In genomic region chr20:62644802-62645496, GRCh38 we compare ENCODE assay signal across 12 cellular contexts. TPM values are rescaled to one million over a fixed set of nuclear protein-coding genes. Genes with fewer than 3 reads are reported as not detected.
A peak's percentile ranks its signal among the peaks of the same experiment; 100 is the strongest.
DNase-seq lines count a peak whose midpoint lies in the region; ATAC-seq and TF ChIP-seq lines count a peak whose summit lies in the region.
"Had no signal": no experiment of that assay in that cellular context is flagged by ENCODE, and none has a peak within 500 bp of the region (broad histone marks: within the 10 kb centered on the region; RNA-seq: fewer than 3 reads in every experiment).

No MANE protein-coding gene starts in this region.

- no peaks in the 10 kb centered on the region for H3K27me3 ChIP-seq in PC-9 (ENCODE audit: insufficient read depth, low read depth)
- H3K27me3 ChIP-seq in GM23338 (ENCODE audit: insufficient read depth): peaks cover 30% of the 10 kb centered on the region
- peaks cover 9% of the 10 kb centered on the region for H3K27me3 ChIP-seq in thyroid gland

- ATAC-seq in stimulated activated naive CD8-positive, alpha-beta T cell treated with anti-CD3 and anti-CD28 coated beads, Interleukin-15, amount 100 ng/mL, for 72 hours: no peak
- no peak for ATAC-seq in GM23338

- no peaks in the 10 kb centered on the region for H3K27me3 Mint-ChIP-seq in activated T-cell treated with anti-CD3 and anti-CD28 coated beads, Interleukin-2, amount 50 U/mL, for 24 hours
- peaks cover 2% of the 10 kb centered on the region for H3K27me3 Mint-ChIP-seq in stimulated activated naive CD8-positive, alpha-beta T cell treated with anti-CD3 and anti-CD28 coated beads, Interleukin-15, amount 100 ng/mL, for 72 hours
- peaks cover 28% of the 10 kb centered on the region for H3K27me3 Mint-ChIP-seq in GM23338 (ENCODE audit: insufficient read depth, low read depth, poor library complexity)

- H3K9me2 ChIP-seq in PC-9 (ENCODE audit: insufficient read depth): no peaks in the 10 kb centered on the region
- no peaks in the 10 kb centered on the region for H3K9me2 ChIP-seq in GM23338 (ENCODE audit: insufficient read depth)

- H3K9me3 ChIP-seq in PC-9 (ENCODE audit: insufficient read depth, low read depth): no peaks in the 10 kb centered on the region
- no peaks in the 10 kb centered on the region for H3K9me3 ChIP-seq in thyroid gland

- H4K20me1 ChIP-seq in PC-9 (ENCODE audit: insufficient read depth) (peaks cover 63% of the 10 kb centered on the region), GM23338 (replicated peaks; ENCODE audit: insufficient read depth) (peaks cover 18% of the 10 kb centered on the region)

- peaks cover 32% of the 10 kb centered on the region for H3F3A ChIP-seq in PC-9 (ENCODE audit: insufficient read depth, low read depth)
- H3F3A ChIP-seq in GM23338 (replicated peaks; ENCODE audit: low read depth): peaks cover 5% of the 10 kb centered on the region; the same call in 1 of the 2 replicates

- DNase-seq in activated T-cell treated with anti-CD3 and anti-CD28 coated beads, Interleukin-2, amount 50 U/mL, for 24 hours: no peak
- no peak for DNase-seq in activated T-cell treated with anti-CD3 and anti-CD28 coated beads, Interleukin-2, amount 50 U/mL, for 48 hours
- DNase-seq in PC-9 (peak; percentile 41 to 61), epithelial cell of prostate (ENCODE audit: low read depth, low spot score) (no peak), GM23338 (ENCODE audit: low spot score) (no peak), thyroid gland (no peak), DMS53 treated with DMSO at 0.1 percent for 48 hours (lab: John Stamatoyannopoulos, UW; ENCODE audit: unreplicated experiment) (no peak)
- DNase-seq in stimulated activated naive CD8-positive, alpha-beta T cell treated with anti-CD3 and anti-CD28 coated beads, Interleukin-15, amount 100 ng/mL, for 72 hours: no peak
- DNase-seq: activated CD4-positive, alpha-beta T cell treated with anti-CD3 and anti-CD28 coated beads for 1 hour; anterior cingulate cortex; H9; NCI-H1930 had no signal

- TF ChIP-seq CTCF in PC-9 (conservative IDR thresholded peaks at IDR 0.05) (no peak), GM23338 (conservative IDR thresholded peaks at IDR 0.05; ENCODE audit: low read depth in 2 of 2) (no peak), thyroid gland (IDR thresholded peaks at IDR 0.05) (no peak)

- intact Hi-C loops in PC-9 (cut with micrococcal nuclease; ENCODE audit: unreplicated experiment): loop anchor here (1.0 kb wide), 1 partner anchor 7 kb away; no protein-coding TSS in a partner anchor
- intact Hi-C loops in thyroid gland (cut with DNase I): no loop called here

- H3K36me3 ChIP-seq in PC-9 (ENCODE audit: low read depth) (peaks cover 18% of the 10 kb centered on the region; the same call in 1 of the 2 replicates), GM23338 (ENCODE audit: insufficient read depth) (no peaks in the 10 kb centered on the region), thyroid gland (no peaks in the 10 kb centered on the region)

- H2AFZ ChIP-seq in PC-9 (no peak overlapping the region), GM23338 (no peak overlapping the region)

- H3K27ac Mint-ChIP-seq in activated T-cell treated with anti-CD3 and anti-CD28 coated beads, Interleukin-2, amount 50 U/mL, for 24 hours: no peak overlapping the region
- H3K27ac Mint-ChIP-seq in stimulated activated naive CD8-positive, alpha-beta T cell treated with anti-CD3 and anti-CD28 coated beads, Interleukin-15, amount 100 ng/mL, for 72 hours: peak overlapping the region in 1 of 2 donors; percentile 27
- H3K27ac Mint-ChIP-seq in GM23338: no peak overlapping the region
- H3K27ac Mint-ChIP-seq: H9 had no signal

- no peaks in the 10 kb centered on the region for H3K9me3 Mint-ChIP-seq in activated T-cell treated with anti-CD3 and anti-CD28 coated beads, Interleukin-2, amount 50 U/mL, for 24 hours
- H3K9me3 Mint-ChIP-seq in stimulated activated naive CD8-positive, alpha-beta T cell treated with anti-CD3 and anti-CD28 coated beads, Interleukin-15, amount 100 ng/mL, for 72 hours: no peaks in the 10 kb centered on the region
- no peaks in the 10 kb centered on the region for H3K9me3 Mint-ChIP-seq in GM23338
- H3K9me3 Mint-ChIP-seq: H9 had no signal

- POLR2A ChIA-PET in PC-9 (lab: Charles Lee; ENCODE audit: unreplicated experiment): interaction anchor here (0.7 kb wide), 1 partner anchor 217 kb away, joined by 3 read pairs; no protein-coding TSS in a partner anchor

- BruUV-seq in PC-9 (replicated peaks; lab: Mats Ljungman, UMichigan): no TSS peak

- H3K4me2 ChIP-seq in PC-9: peak overlapping the region; percentile 96
- H3K4me2 ChIP-seq in GM23338: no peak overlapping the region

- TF ChIP-seq POLR2A in thyroid gland (IDR thresholded peaks at IDR 0.05): no peak

- peak overlapping the region; percentile 97; the same call in 1 of the 2 replicates for H3K4me3 ChIP-seq in PC-9
- no peak overlapping the region for H3K4me3 ChIP-seq in GM23338
- no peak overlapping the region for H3K4me3 ChIP-seq in thyroid gland (replicated peaks in 1 of 3)

- peaks cover 49% of the 10 kb centered on the region for H3K4me1 ChIP-seq in PC-9 (replicated peaks; ENCODE audit: insufficient read depth)
- H3K4me1 ChIP-seq in GM23338 (ENCODE audit: insufficient read depth): peaks cover 7% of the 10 kb centered on the region; the same call in 1 of the 2 replicates
- peaks cover 16 to 35% of the 10 kb centered on the region in 2 donors for H3K4me1 ChIP-seq in thyroid gland

- H3K79me2 ChIP-seq in PC-9 (ENCODE audit: low read depth): peaks cover 85% of the 10 kb centered on the region
- H3K79me2 ChIP-seq in GM23338 (replicated peaks; ENCODE audit: insufficient read depth): peaks cover 67% of the 10 kb centered on the region

- WGBS in thyroid gland, 2 donors: 77 to 80% methylated on average over 10 to 12 of the region's 12 CpGs

- H3K4me1 Mint-ChIP-seq in activated T-cell treated with anti-CD3 and anti-CD28 coated beads, Interleukin-2, amount 50 U/mL, for 24 hours (ENCODE audit: low read depth): peaks cover 46% of the 10 kb centered on the region
- H3K4me1 Mint-ChIP-seq in stimulated activated naive CD8-positive, alpha-beta T cell treated with anti-CD3 and anti-CD28 coated beads, Interleukin-15, amount 100 ng/mL, for 72 hours: peaks cover 82% of the 10 kb centered on the region
- peaks cover 12% of the 10 kb centered on the region for H3K4me1 Mint-ChIP-seq in GM23338

- CTCF ChIA-PET in PC-9 (lab: Charles Lee): interaction anchor here (0.6 to 0.8 kb wide), 2 partner anchors 17 to 21 kb away, joined by 3 to 5 read pairs; no protein-coding TSS in a partner anchor

- peak overlapping the region; percentile 82 for H3K4me3 Mint-ChIP-seq in activated T-cell treated with anti-CD3 and anti-CD28 coated beads, Interleukin-2, amount 50 U/mL, for 24 hours
- H3K4me3 Mint-ChIP-seq in stimulated activated naive CD8-positive, alpha-beta T cell treated with anti-CD3 and anti-CD28 coated beads, Interleukin-15, amount 100 ng/mL, for 72 hours: peak overlapping the region; percentile 35 to 89
- H3K4me3 Mint-ChIP-seq in GM23338: no peak overlapping the region

- peaks cover 50% of the 10 kb centered on the region for H3K36me3 Mint-ChIP-seq in activated T-cell treated with anti-CD3 and anti-CD28 coated beads, Interleukin-2, amount 50 U/mL, for 24 hours (ENCODE audit: low read depth)
- no peaks in the 10 kb centered on the region for H3K36me3 Mint-ChIP-seq in GM23338 (ENCODE audit: low read depth)

- H3K27ac ChIP-seq in PC-9: peak overlapping the region; percentile 20; the same call in 1 of the 2 replicates
- peak overlapping the region; percentile 2 for H3K27ac ChIP-seq in epithelial cell of prostate
- H3K27ac ChIP-seq in GM23338 (ENCODE audit: low read depth): no peak overlapping the region
- no peak overlapping the region for H3K27ac ChIP-seq in thyroid gland

RNA-seq across cellular contexts. Expression of gene SLCO4A1, which starts 2.6 kb away (rescaled TPM):
- total RNA-seq in PC-9 (2021) (14.1 and 19.3 TPM in 2 replicates), thyroid gland (10 to 100 TPM in 1 of 4 donors, 1 to 10 TPM in 3; 5.3 to 18.3 (median 6.7) TPM)
- total RNA-seq in GM23338 (2014; rRNA removed; shearing (Covaris generic)): 38.3 and 41.6 TPM in 2 replicates
- 27.2 and 28.5 TPM in 2 replicates for polyA plus RNA-seq in GM23338 (2016; fragmentation: Nextera tagmentation; extraction: Ambion mirVana)

Comparison
In these comparisons a context has a peak if more than half of its experiments do, and no peak if none do; other contexts are left out.
1. DNase-seq: peak in PC-9 (2 of 2); none in activated T-cell treated with anti-CD3 and anti-CD28 coated beads, Interleukin-2, amount 50 U/mL, for 24 hours (single experiment), activated T-cell treated with anti-CD3 and anti-CD28 coated beads, Interleukin-2, amount 50 U/mL, for 48 hours (0 of 2), epithelial cell of prostate (single experiment), stimulated activated naive CD8-positive, alpha-beta T cell treated with anti-CD3 and anti-CD28 coated beads, Interleukin-15, amount 100 ng/mL, for 72 hours (0 of 2), GM23338 (single experiment), thyroid gland (0 of 2) and DMS53 treated with DMSO at 0.1 percent for 48 hours (single experiment).
2. H3K27ac ChIP-seq: peak in PC-9 (single experiment) and epithelial cell of prostate (single experiment); none in GM23338 (single experiment) and thyroid gland (0 of 3).